ENCODE assay signal across 18 cellular contexts in the genomic region with DNA sequence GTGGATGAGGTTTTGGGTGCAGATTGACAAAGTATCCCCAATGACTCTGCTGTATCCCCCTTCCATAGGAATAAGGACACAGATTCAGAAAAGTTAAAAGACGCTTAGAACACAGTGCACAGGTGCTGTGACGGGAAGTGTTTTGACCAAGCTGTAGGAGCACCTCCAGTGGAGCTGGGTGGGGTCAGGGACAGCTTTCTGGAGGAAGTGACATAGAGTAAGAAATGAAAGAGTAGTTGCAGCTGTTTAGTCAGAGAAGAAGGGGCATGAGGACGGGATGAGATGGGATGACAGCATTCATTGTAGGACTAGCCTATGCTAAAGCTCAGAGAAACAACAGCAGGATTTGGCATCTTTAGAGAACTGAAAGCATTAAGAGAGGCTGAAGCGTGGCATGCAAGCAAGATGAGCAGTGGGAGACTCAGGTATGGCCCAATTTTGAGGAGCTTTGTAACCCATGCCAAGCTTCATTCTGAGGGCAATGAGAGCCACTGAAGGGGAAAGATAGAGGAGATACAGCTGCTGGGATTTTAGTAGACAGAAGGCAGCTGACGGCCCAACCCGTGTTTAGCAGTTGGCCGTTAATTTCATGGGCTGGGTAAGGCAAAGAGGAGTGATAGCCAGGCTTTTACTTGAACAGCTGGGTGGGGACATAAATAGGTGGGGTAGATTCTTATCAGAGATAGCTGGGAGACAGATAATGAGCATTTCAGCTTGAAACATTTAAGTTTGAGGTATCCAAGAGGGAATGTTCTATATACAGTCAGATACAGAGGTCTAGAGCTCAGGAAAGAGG.
A peak's percentile ranks its signal among the peaks of the same experiment; 100 is the strongest.
DNase-seq lines count a peak whose midpoint lies in the region; ATAC-seq and TF ChIP-seq lines count a peak whose summit lies in the region.
"Had no signal": no experiment of that assay in that cellular context is flagged by ENCODE, and none has a peak within 500 bp of the region (broad histone marks: within the 10 kb centered on the region; RNA-seq: fewer than 3 reads in every experiment).

No MANE protein-coding gene starts in this region.

- peak overlapping the region; percentile 87 for H3K4me2 ChIP-seq in BLaER1
- no peak overlapping the region for H3K4me2 ChIP-seq in hepatocyte
- H3K4me2 ChIP-seq: PC-9 had no signal

- intact Hi-C loops in Caco-2 (cut with micrococcal nuclease; ENCODE audit: unreplicated experiment), result no loop called here
- intact Hi-C loops in activated CD8-positive, alpha-beta T cell treated with anti-CD3 and anti-CD28 coated beads for 36 hours (cut with micrococcal nuclease), result no loop called here

- peak overlapping the region; percentile 49 for H3K27ac ChIP-seq in BLaER1
- H3K27ac ChIP-seq in hepatocyte, result no peak overlapping the region
- H3K27ac ChIP-seq: pancreas, PC-9, testis had no signal

- peaks cover 36% of the 10 kb centered on the region for H3K36me3 Mint-ChIP-seq in Caco-2 (ENCODE audit: insufficient read depth, unreplicated experiment)
- H3K36me3 Mint-ChIP-seq in activated CD8-positive, alpha-beta T cell treated with anti-CD3 and anti-CD28 coated beads for 36 hours (ENCODE audit: low read depth), result no peaks in the 10 kb centered on the region
- no peaks in the 10 kb centered on the region for H3K36me3 Mint-ChIP-seq in memory B cell

- H3K9me3 ChIP-seq in BLaER1 (no peaks in the 10 kb centered on the region), Caco-2 (peaks cover 4% of the 10 kb centered on the region; the same call in 1 of the 2 replicates), hepatocyte (ENCODE audit: low read depth) (no peaks in the 10 kb centered on the region)
- H3K9me3 ChIP-seq: pancreas, testis had no signal

- no peaks in the 10 kb centered on the region for H3K27me3 Mint-ChIP-seq in Caco-2 (ENCODE audit: insufficient read depth, unreplicated experiment)
- H3K27me3 Mint-ChIP-seq in activated CD8-positive, alpha-beta T cell treated with anti-CD3 and anti-CD28 coated beads for 36 hours, result no peaks in the 10 kb centered on the region
- H3K27me3 Mint-ChIP-seq in memory B cell, result no peaks in the 10 kb centered on the region
- H3K27me3 Mint-ChIP-seq: activated T-helper 17 cell treated with anti-CD3 and anti-CD28 coated beads, Interleukin-2, amount 50 U/mL, for 72 hours had no signal

- no peaks in the 10 kb centered on the region for H3K79me2 ChIP-seq in hepatocyte

- H3K9ac ChIP-seq in BLaER1, result no peak overlapping the region

- H3K27me3 ChIP-seq in BLaER1 (no peaks in the 10 kb centered on the region), Caco-2 (replicated peaks; ENCODE audit: control insufficient read depth, insufficient read depth, low read length) (no peaks in the 10 kb centered on the region), hepatocyte (no peaks in the 10 kb centered on the region)
- H3K27me3 ChIP-seq: pancreas, testis had no signal

- no peaks in the 10 kb centered on the region for H4K20me1 ChIP-seq in BLaER1
- H4K20me1 ChIP-seq in hepatocyte (ENCODE audit: insufficient read depth, poor library complexity, severe bottlenecking), result no peaks in the 10 kb centered on the region

- H3K4me1 Mint-ChIP-seq in Caco-2 (ENCODE audit: low read depth, unreplicated experiment), result peaks cover 32% of the 10 kb centered on the region
- H3K4me1 Mint-ChIP-seq in activated CD8-positive, alpha-beta T cell treated with anti-CD3 and anti-CD28 coated beads for 36 hours (ENCODE audit: low read depth), result peaks cover 53% of the 10 kb centered on the region
- H3K4me1 Mint-ChIP-seq in memory B cell, result peaks cover 23% of the 10 kb centered on the region

- BruUV-seq in Caco-2 (replicated peaks; lab: Mats Ljungman, UMichigan), result no TSS peak

- H2AFZ ChIP-seq in hepatocyte, result no peak overlapping the region
- H2AFZ ChIP-seq: PC-9 had no signal

- H3K9me2 ChIP-seq in hepatocyte (replicated peaks; ENCODE audit: insufficient read depth), result no peaks in the 10 kb centered on the region

- CTCF ChIA-PET in Caco-2 (lab: Charles Lee), result no interaction called here
- CTCF ChIA-PET in activated CD8-positive, alpha-beta T cell treated with anti-CD3 and anti-CD28 coated beads for 36 hours (lab: Charles Lee), result interaction anchor here (0.7 to 2.6 kb wide), 6 partner anchors 10 to 171 kb away, joined by 3 to 9 read pairs (median 3); partner anchors contain the start of gene KRAS

- DNase-seq in Caco-2 (no peak), memory B cell (ENCODE audit: low spot score in 2 of 2) (no peak), NCI-H1930 (lab: John Stamatoyannopoulos, UW) (no peak), hepatocyte (ENCODE audit: low spot score) (no peak), G401 (ENCODE audit: low spot score) (no peak)
- DNase-seq in activated CD8-positive, alpha-beta T cell treated with anti-CD3 and anti-CD28 coated beads for 36 hours, result no peak
- DNase-seq: AML-193, foreskin fibroblast, NCI-H1417, pancreas, PC-9, testis had no signal

- H3K4me1 ChIP-seq in BLaER1 (peaks cover 50% of the 10 kb centered on the region), Caco-2 (peaks cover 11% of the 10 kb centered on the region), hepatocyte (ENCODE audit: insufficient read depth) (peaks cover 7% of the 10 kb centered on the region)
- H3K4me1 ChIP-seq: testis had no signal

- H3K4me3 ChIP-seq in BLaER1 (no peak overlapping the region), Caco-2 (ENCODE audit: low read depth, low read length) (no peak overlapping the region), hepatocyte (no peak overlapping the region)
- H3K4me3 ChIP-seq: K562, lung, pancreas, PC-9, testis had no signal

- peak overlapping the region; percentile 50 for H3K27ac Mint-ChIP-seq in Caco-2 (ENCODE audit: unreplicated experiment)
- H3K27ac Mint-ChIP-seq in activated CD8-positive, alpha-beta T cell treated with anti-CD3 and anti-CD28 coated beads for 36 hours, result peak overlapping the region; percentile 35
- peak overlapping the region; percentile 100 for H3K27ac Mint-ChIP-seq in memory B cell
- H3K27ac Mint-ChIP-seq: activated T-helper 17 cell treated with anti-CD3 and anti-CD28 coated beads, Interleukin-2, amount 50 U/mL, for 72 hours had no signal

- no peak for ATAC-seq in activated CD8-positive, alpha-beta T cell treated with anti-CD3 and anti-CD28 coated beads for 36 hours
- ATAC-seq in memory B cell (ENCODE audit: low read depth) (no peak), GM21619 (IDR thresholded peaks at IDR 0.05; ENCODE audit: unreplicated experiment) (no peak)
- ATAC-seq: activated CD4-positive, CD25-positive, alpha-beta regulatory T cell treated with anti-CD3 and anti-CD28 coated beads, Interleukin-2, amount 50 U/mL, for 24 hours; activated T-helper 17 cell treated with anti-CD3 and anti-CD28 coated beads, Interleukin-2, amount 50 U/mL, for 72 hours; K562; pancreas had no signal

- POLR2A ChIA-PET in Caco-2 (lab: Charles Lee), result no interaction called here
- POLR2A ChIA-PET in activated CD8-positive, alpha-beta T cell treated with anti-CD3 and anti-CD28 coated beads for 36 hours (lab: Charles Lee), result interaction anchor here (1.0 to 1.6 kb wide), 4 partner anchors 8 to 141 kb away, joined by 3 to 4 read pairs (median 4); no protein-coding TSS in a partner anchor

- peaks cover 9% of the 10 kb centered on the region for H3K9me3 Mint-ChIP-seq in Caco-2 (ENCODE audit: unreplicated experiment)
- no peaks in the 10 kb centered on the region for H3K9me3 Mint-ChIP-seq in activated CD8-positive, alpha-beta T cell treated with anti-CD3 and anti-CD28 coated beads for 36 hours
- no peaks in the 10 kb centered on the region for H3K9me3 Mint-ChIP-seq in memory B cell
- H3K9me3 Mint-ChIP-seq: activated T-helper 17 cell treated with anti-CD3 and anti-CD28 coated beads, Interleukin-2, amount 50 U/mL, for 72 hours had no signal

- 73% methylated on average over 7 of the region's 7 CpGs for WGBS in hepatocyte (ENCODE audit: low lambda C conversion rate, missing lambda C conversion rate)

- in situ Hi-C loops in G401 (cut with HindIII; ENCODE audit: low sequenced_read_pairs), result no loop called here

- TF ChIP-seq CTCF in Caco-2 (IDR thresholded peaks at IDR 0.05; ENCODE audit: insufficient read depth in 1 of 2, low read depth in 1 of 2, low read length in 1 of 2, severe bottlenecking in 1 of 2, unreplicated experiment in 1 of 2), result no peak
- no peak for TF ChIP-seq CTCF in activated CD8-positive, alpha-beta T cell treated with anti-CD3 and anti-CD28 coated beads for 36 hours (IDR thresholded peaks at IDR 0.05)
- no peak for TF ChIP-seq CTCF in hepatocyte (IDR thresholded peaks at IDR 0.05; ENCODE audit: poor library complexity)

- H3K36me3 ChIP-seq in BLaER1, result no peaks in the 10 kb centered on the region
- no peaks in the 10 kb centered on the region for H3K36me3 ChIP-seq in Caco-2 (ENCODE audit: control insufficient read depth, insufficient read depth, low read length)
- no peaks in the 10 kb centered on the region for H3K36me3 ChIP-seq in hepatocyte (replicated peaks; ENCODE audit: insufficient read depth, low read depth)
- H3K36me3 ChIP-seq: pancreas had no signal

- H3K4me3 Mint-ChIP-seq in Caco-2 (ENCODE audit: unreplicated experiment), result peak overlapping the region; percentile 4
- H3K4me3 Mint-ChIP-seq in activated CD8-positive, alpha-beta T cell treated with anti-CD3 and anti-CD28 coated beads for 36 hours, result no peak overlapping the region
- H3K4me3 Mint-ChIP-seq in memory B cell, result peak overlapping the region; percentile 9
- H3K4me3 Mint-ChIP-seq: activated T-helper 17 cell treated with anti-CD3 and anti-CD28 coated beads, Interleukin-2, amount 50 U/mL, for 72 hours had no signal

Comparison
In these comparisons a context has a peak if more than half of its experiments do, and no peak if none do; other contexts are left out.
1. H3K27ac Mint-ChIP-seq: peak in every context shown above with its lines; median percentile 100 in memory B cell; 50 in Caco-2; 35 in activated CD8-positive, alpha-beta T cell treated with anti-CD3 and anti-CD28 coated beads for 36 hours.